1 cellular context compared by ENCODE assay signal in genomic region chr1:2270260-2271100, GRCh38.
TF ChIP-seq lines count a peak whose summit lies in the region.

No MANE protein-coding gene starts in this region.

TF ChIP-seq in HepG2, 621 proteins besides CTCF, POLR2A, EP300 and RAD21 (continued from another document and continues in another):
- no peak for TF ChIP-seq GLMP (CRISPR knock-in tag; IDR thresholded peaks at IDR 0.05; ENCODE audit: borderline replicate concordance)
- TF ChIP-seq ZNF274 (CRISPR knock-in tag; IDR thresholded peaks at IDR 0.05): no peak
- TF ChIP-seq AKAP8 (CRISPR knock-in tag; IDR thresholded peaks at IDR 0.05): peak; percentile 33; the same call in 1 of the 2 replicates
- TF ChIP-seq ISL2 (CRISPR knock-in tag; IDR thresholded peaks at IDR 0.05): no peak
- TF ChIP-seq SATB2 (CRISPR knock-in tag; IDR thresholded peaks at IDR 0.05): no peak
- no peak for TF ChIP-seq ZBTB40 (IDR thresholded peaks at IDR 0.05)
- no peak for TF ChIP-seq ZBTB40 (CRISPR knock-in tag; IDR thresholded peaks at IDR 0.05)
- TF ChIP-seq ZNF652 (CRISPR knock-in tag; IDR thresholded peaks at IDR 0.05; ENCODE audit: borderline replicate concordance, low read depth): no peak
- no peak for TF ChIP-seq IKZF5 (CRISPR knock-in tag; IDR thresholded peaks at IDR 0.05)
- no peak for TF ChIP-seq ZNF646 (CRISPR knock-in tag; IDR thresholded peaks at IDR 0.05)
- no peak for TF ChIP-seq POGK (CRISPR knock-in tag; conservative IDR thresholded peaks at IDR 0.05)
- no peak for TF ChIP-seq YEATS2 (CRISPR knock-in tag; IDR thresholded peaks at IDR 0.05; ENCODE audit: borderline replicate concordance)
- TF ChIP-seq ZSCAN30 (CRISPR knock-in tag; IDR thresholded peaks at IDR 0.05): no peak
- 0 out of 2 replicates have a peak, but pooled peaks have one; percentile 24 for TF ChIP-seq SOX5 (CRISPR knock-in tag; IDR thresholded peaks at IDR 0.05; ENCODE audit: borderline replicate concordance)
- TF ChIP-seq CENPX (CRISPR knock-in tag; IDR thresholded peaks at IDR 0.05): no peak
- TF ChIP-seq RELA (CRISPR knock-in tag; IDR thresholded peaks at IDR 0.05): no peak
- no peak for TF ChIP-seq ISX (CRISPR knock-in tag; conservative IDR thresholded peaks at IDR 0.05)
- no peak for TF ChIP-seq ZNF431 (CRISPR knock-in tag; IDR thresholded peaks at IDR 0.05; ENCODE audit: borderline replicate concordance, low read depth)
- no peak for TF ChIP-seq ZNF44 (CRISPR knock-in tag; IDR thresholded peaks at IDR 0.05)
- no peak; the same call in 1 of the 2 replicates for TF ChIP-seq SALL2 (CRISPR knock-in tag; IDR thresholded peaks at IDR 0.05)
- no peak for TF ChIP-seq U2AF2 (IDR thresholded peaks at IDR 0.05; ENCODE audit: low read depth, low read length)
- no peak for TF ChIP-seq ZFP36L1 (CRISPR knock-in tag; IDR thresholded peaks at IDR 0.05)
- no peak for TF ChIP-seq TSC22D2 (CRISPR knock-in tag; IDR thresholded peaks at IDR 0.05; ENCODE audit: borderline replicate concordance)
- no peak for TF ChIP-seq SIX4 (CRISPR knock-in tag; IDR thresholded peaks at IDR 0.05)
- no peak for TF ChIP-seq NFE2 (CRISPR knock-in tag; IDR thresholded peaks at IDR 0.05)
- TF ChIP-seq HOXD1 (CRISPR knock-in tag; IDR thresholded peaks at IDR 0.05): no peak
- TF ChIP-seq TEF (CRISPR knock-in tag; IDR thresholded peaks at IDR 0.05): no peak
- no peak for TF ChIP-seq ZNF607 (CRISPR knock-in tag; IDR thresholded peaks at IDR 0.05; ENCODE audit: borderline replicate concordance)
- 0 out of 2 replicates have a peak, but pooled peaks have one; percentile 61 for TF ChIP-seq ZHX1 (CRISPR knock-in tag; IDR thresholded peaks at IDR 0.05; ENCODE audit: low read depth)
- TF ChIP-seq BORCS8-MEF2B (CRISPR knock-in tag; IDR thresholded peaks at IDR 0.05): peak; percentile 54
- TF ChIP-seq ZGPAT (CRISPR knock-in tag; IDR thresholded peaks at IDR 0.05): no peak
- TF ChIP-seq SKI (IDR thresholded peaks at IDR 0.05; ENCODE audit: partially characterized antibody): peak; percentile 54
- TF ChIP-seq ZNF3 (CRISPR knock-in tag; IDR thresholded peaks at IDR 0.05): no peak
